6 cellular contexts compared by ENCODE assay signal in the genomic region with DNA sequence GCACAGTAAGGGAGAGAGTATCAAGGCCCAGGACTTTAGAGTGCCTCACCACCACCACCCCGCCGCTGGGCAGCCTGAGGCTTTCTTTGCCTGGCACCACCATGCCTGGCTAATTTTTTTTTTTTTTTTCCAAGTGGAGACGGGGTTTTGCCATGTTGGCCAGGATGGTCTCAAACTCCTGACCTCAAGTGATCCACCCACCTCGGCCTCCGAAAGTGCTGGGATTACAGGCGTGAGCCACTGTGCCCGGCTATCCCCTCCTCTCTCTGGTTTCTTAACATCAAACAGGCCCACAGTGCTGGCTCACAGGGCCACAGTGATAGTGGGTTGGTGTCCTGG. TPM values are rescaled to one million over a fixed set of nuclear protein-coding genes. Genes with fewer than 3 reads are reported as not detected.
DNase-seq lines count a peak whose midpoint lies in the region; FAIRE-seq and TF ChIP-seq lines count a peak whose summit lies in the region.
"Not testable (repeated sequence)": the region's sequence is repeated elsewhere in the genome, so short reads cannot be mapped to it uniquely, and the experiment has no call there.

No MANE protein-coding gene starts in this region.

- H2BK5ac ChIP-seq in mesenchymal stem cell (ENCODE audit: low read depth, low read length, poor library complexity, severe bottlenecking) = peak overlapping the region; percentile 20

- DNase-seq in AG08396 (ENCODE audit: low spot score) = peak; percentile 13
- DNase-seq in activated naive CD4-positive, alpha-beta T cell treated with anti-CD3 and anti-CD28 coated beads for 36 hours; endothelial cell of umbilical vein (ENCODE audit: low read depth, low spot score); mesenchymal stem cell; small intestine: not testable (repeated sequence)

- H3K36me3 Mint-ChIP-seq in activated naive CD4-positive, alpha-beta T cell treated with anti-CD3 and anti-CD28 coated beads for 36 hours (ENCODE audit: low read depth) = peaks cover 31% of the 10 kb centered on the region

- H3K9ac ChIP-seq in endothelial cell of umbilical vein (replicated peaks; ENCODE audit: extremely low read depth, insufficient read depth, low read length) (peak overlapping the region; percentile 66), mesenchymal stem cell (ENCODE audit: low read length) (peak overlapping the region; percentile 84)

- not testable (repeated sequence) for H3K9me3 ChIP-seq in KOPT-K1 (ENCODE audit: insufficient read depth, low read length, poor library complexity, severe bottlenecking); endothelial cell of umbilical vein (replicated peaks; ENCODE audit: control insufficient read depth, insufficient read depth, low read length); mesenchymal stem cell (ENCODE audit: control insufficient read depth, low read length); small intestine (ENCODE audit: control insufficient read depth, low read depth)

- H3K27me3 ChIP-seq in endothelial cell of umbilical vein (ENCODE audit: control insufficient read depth in 2 of 2, insufficient read depth in 2 of 2, low read length in 2 of 2); mesenchymal stem cell (ENCODE audit: control insufficient read depth in 1 of 2, insufficient read depth in 1 of 2, low read length in 2 of 2); small intestine (ENCODE audit: control insufficient read depth in 2 of 2, insufficient read depth in 2 of 2, low read length in 2 of 2): not testable (repeated sequence)

- peak overlapping the region in 1 of 3 experiments; percentile 38 for H3K4me3 ChIP-seq in endothelial cell of umbilical vein (replicated peaks in 1 of 3; ENCODE audit: insufficient read depth in 1 of 3, low read depth in 1 of 3, low read length in 3 of 3)
- H3K4me3 ChIP-seq in mesenchymal stem cell (ENCODE audit: insufficient read depth in 1 of 2, low read depth in 1 of 2, low read length in 2 of 2) = peak overlapping the region in 1 of 2 experiments; percentile 69
- not testable (repeated sequence) for H3K4me3 ChIP-seq in small intestine (ENCODE audit: low read depth in 1 of 2, low read length in 2 of 2)

- not testable (repeated sequence) for H4K91ac ChIP-seq in mesenchymal stem cell (ENCODE audit: low read length)

- H3K14ac ChIP-seq in mesenchymal stem cell (ENCODE audit: low read length in 2 of 2) = not testable (repeated sequence)

- dilution Hi-C loops in endothelial cell of umbilical vein (cut with MboI; ENCODE audit: extremely low pct_ligation_motif_present, low sequenced_read_pairs) = not testable (repeated sequence)

- not testable (repeated sequence) for H2BK120ac ChIP-seq in mesenchymal stem cell (ENCODE audit: low read depth, low read length)

- over 99% methylated on average over 7 of the region's 7 CpGs for WGBS in mesenchymal stem cell
- 47 to 68% (median 61%) methylated on average over 7 of the region's 7 CpGs for WGBS in small intestine, 3 donors

- H3K79me1 ChIP-seq in mesenchymal stem cell (replicated peaks; ENCODE audit: low read length, poor library complexity, severe bottlenecking) = peaks cover 25% of the 10 kb centered on the region

- peaks cover 67% of the 10 kb centered on the region for H3K79me2 ChIP-seq in endothelial cell of umbilical vein (ENCODE audit: control insufficient read depth, insufficient read depth, low read length)

- H3K27ac ChIP-seq in KOPT-K1 (ENCODE audit: low read depth, low read length, poor library complexity, severe bottlenecking) (peak overlapping the region; percentile 91), endothelial cell of umbilical vein (ENCODE audit: insufficient read depth, low read depth, low read length) (peak overlapping the region; percentile 89), mesenchymal stem cell (ENCODE audit: low read length, poor library complexity, severe bottlenecking) (peak overlapping the region; percentile 80), small intestine (ENCODE audit: low read depth in 1 of 2, low read length in 1 of 2) (peak overlapping the region; percentile 58 to 69)

- H3K4me1 ChIP-seq in endothelial cell of umbilical vein (ENCODE audit: control insufficient read depth, extremely low read depth, insufficient read depth, low read length) (peaks cover 33% of the 10 kb centered on the region), mesenchymal stem cell (ENCODE audit: control insufficient read depth, insufficient read depth, low read depth, low read length) (peaks cover 42% of the 10 kb centered on the region)
- not testable (repeated sequence) for H3K4me1 ChIP-seq in small intestine (ENCODE audit: control insufficient read depth in 2 of 2, insufficient read depth in 1 of 2, low read depth in 1 of 2, low read length in 1 of 2)

- H2BK12ac ChIP-seq in mesenchymal stem cell (ENCODE audit: low read length in 2 of 2) = peak overlapping the region; percentile 61 to 79

- peak overlapping the region; percentile 90 for H4K8ac ChIP-seq in mesenchymal stem cell (ENCODE audit: low read length)

- H3K4me3 Mint-ChIP-seq in activated naive CD4-positive, alpha-beta T cell treated with anti-CD3 and anti-CD28 coated beads for 36 hours = peak overlapping the region; percentile 81

- H3K4ac ChIP-seq in mesenchymal stem cell (ENCODE audit: low read depth in 1 of 2, low read length in 2 of 2) = peak overlapping the region; percentile 47 to 65

- H3K23ac ChIP-seq in mesenchymal stem cell (ENCODE audit: low read length in 2 of 2) = peak overlapping the region in 1 of 2 experiments; percentile 23

- BruUV-seq in endothelial cell of umbilical vein (replicated peaks; lab: Mats Ljungman, UMichigan) = TSS peak; percentile 87

- H2BK15ac ChIP-seq in mesenchymal stem cell (ENCODE audit: low read depth, poor library complexity, severe bottlenecking) = not testable (repeated sequence)

- TF ChIP-seq POLR2A in endothelial cell of umbilical vein (IDR thresholded peaks at IDR 0.05; ENCODE audit: low read depth, low read length) = peak; percentile 12

- peak; percentile 12 for FAIRE-seq in endothelial cell of umbilical vein (lab: Jason Lieb, UNC)
- not testable (repeated sequence) for FAIRE-seq in small intestine (lab: Jason Lieb, UNC)

- peak overlapping the region; percentile 67 for H3K4me2 ChIP-seq in endothelial cell of umbilical vein (ENCODE audit: insufficient read depth, low read length)
- H3K4me2 ChIP-seq in mesenchymal stem cell (ENCODE audit: low read length, poor library complexity, severe bottlenecking) = not testable (repeated sequence)

- CTCF ChIA-PET in activated naive CD4-positive, alpha-beta T cell treated with anti-CD3 and anti-CD28 coated beads for 36 hours (lab: Charles Lee) = not testable (repeated sequence)
- CTCF ChIA-PET in endothelial cell of umbilical vein (lab: Charles Lee) = interaction anchor here (0.9 to 1.9 kb wide), 4 partner anchors 14 to 29 kb away, joined by 3 to 6 read pairs (median 4); partner anchors contain the start of genes BUD31 and PDAP1

- H2AK5ac ChIP-seq in mesenchymal stem cell (ENCODE audit: low read length, severe bottlenecking) = peak overlapping the region; percentile 90

- H2AFZ ChIP-seq in endothelial cell of umbilical vein (ENCODE audit: low read depth, low read length); mesenchymal stem cell (ENCODE audit: low read depth, low read length): not testable (repeated sequence)

- TF ChIP-seq CTCF in endothelial cell of umbilical vein (IDR thresholded peaks at IDR 0.05; ENCODE audit: extremely low read depth in 1 of 2, insufficient read depth in 1 of 2, low read depth in 1 of 2, low read length in 2 of 2) = not testable (repeated sequence)

- POLR2A ChIA-PET in endothelial cell of umbilical vein (lab: Charles Lee) = interaction anchor here (1.7 kb wide), 1 partner anchor 29 kb away, joined by 6 read pairs; the partner anchor contains the start of genes BUD31 and PDAP1

- H4K20me1 ChIP-seq in endothelial cell of umbilical vein (replicated peaks; ENCODE audit: control insufficient read depth, extremely low read depth, insufficient read depth, low read length) = not testable (repeated sequence)

- not testable (repeated sequence) for H3K9me3 Mint-ChIP-seq in activated naive CD4-positive, alpha-beta T cell treated with anti-CD3 and anti-CD28 coated beads for 36 hours

- not testable (repeated sequence) for H3K27me3 Mint-ChIP-seq in activated naive CD4-positive, alpha-beta T cell treated with anti-CD3 and anti-CD28 coated beads for 36 hours (ENCODE audit: low read depth)

- intact Hi-C loops in activated naive CD4-positive, alpha-beta T cell treated with anti-CD3 and anti-CD28 coated beads for 36 hours (cut with micrococcal nuclease) = loop anchor here (2.0 to 5.0 kb wide), 5 partner anchors 59 to 641 kb away; partner anchors contain the start of genes CPSF4, PTCD1 and TRRAP
- intact Hi-C loops in endothelial cell of umbilical vein (cut with micrococcal nuclease) = loop anchor here (1.0 to 2.0 kb wide), 3 partner anchors 8 to 29 kb away; partner anchors contain the start of genes BUD31 and PDAP1

- H3K9me1 ChIP-seq in endothelial cell of umbilical vein (replicated peaks; ENCODE audit: control insufficient read depth, extremely low read depth, insufficient read depth, low read length) = not testable (repeated sequence)

- peaks cover 72% of the 10 kb centered on the region for H3K36me3 ChIP-seq in KOPT-K1 (ENCODE audit: insufficient read depth, low read length)
- H3K36me3 ChIP-seq in endothelial cell of umbilical vein (ENCODE audit: control insufficient read depth in 2 of 2, extremely low read depth in 1 of 2, insufficient read depth in 2 of 2, low read length in 2 of 2) = peaks cover 6 to 10% of the 10 kb centered on the region in 2 experiments
- H3K36me3 ChIP-seq in mesenchymal stem cell (ENCODE audit: control insufficient read depth in 1 of 2, insufficient read depth in 2 of 2, low read depth in 1 of 2, low read length in 2 of 2) = peaks cover 39 to 45% of the 10 kb centered on the region in 2 experiments
- H3K36me3 ChIP-seq in small intestine (ENCODE audit: control insufficient read depth in 2 of 2, insufficient read depth in 2 of 2, low read length in 2 of 2) = not testable (repeated sequence)

- peaks cover 61% of the 10 kb centered on the region for H3K4me1 Mint-ChIP-seq in activated naive CD4-positive, alpha-beta T cell treated with anti-CD3 and anti-CD28 coated beads for 36 hours (ENCODE audit: low read depth)

- H3K18ac ChIP-seq in mesenchymal stem cell (ENCODE audit: low read depth in 1 of 2, low read length in 2 of 2) = peak overlapping the region; percentile 53 to 61

- peak overlapping the region; percentile 97 for H3K27ac Mint-ChIP-seq in activated naive CD4-positive, alpha-beta T cell treated with anti-CD3 and anti-CD28 coated beads for 36 hours

RNA-seq across cellular contexts. Expression of gene ARPC1B, which starts 5.1 kb away (rescaled TPM):
- 100 to 1,000 TPM; 334 to 345 TPM for total RNA-seq in activated naive CD4-positive, alpha-beta T cell treated with anti-CD3 and anti-CD28 coated beads for 36 hours
- 232 and 294 TPM in 2 replicates for total RNA-seq in endothelial cell of umbilical vein
- polyA plus RNA-seq in endothelial cell of umbilical vein = 732 and 831 TPM in 2 replicates
- 592 and 680 TPM in 2 replicates for polyA plus RNA-seq in endothelial cell of umbilical vein (2011; cell fraction: cytosol; rRNA removed)
- polyA plus RNA-seq in endothelial cell of umbilical vein (2011; cell fraction: nucleus; rRNA removed) = 240 and 298 TPM in 2 replicates
- 433 and 461 TPM in 2 replicates for polyA plus RNA-seq in endothelial cell of umbilical vein (2012)
- polyA minus RNA-seq in endothelial cell of umbilical vein = 177 and 244 TPM in 2 replicates
- polyA minus RNA-seq in endothelial cell of umbilical vein (2011; cell fraction: cytosol; rRNA and poly(A)+ RNA removed) = 51.4 TPM
- 67.8 and 124 TPM in 2 replicates for polyA minus RNA-seq in endothelial cell of umbilical vein (2011; cell fraction: nucleus; rRNA and poly(A)+ RNA removed)
- polyA plus RNA-seq in mesenchymal stem cell (2013, experiment 1 of 2) = 211 TPM
- polyA plus RNA-seq in mesenchymal stem cell (2013, experiment 2 of 2) = 214 TPM
- polyA plus RNA-seq in small intestine = 100 to 1,000 TPM; 316 to 358 (median 316) TPM

RNA-seq across cellular contexts. Expression of gene PDAP1, which starts 28.7 kb away (rescaled TPM):
- 100 to 1,000 TPM; 169 to 194 TPM for total RNA-seq in activated naive CD4-positive, alpha-beta T cell treated with anti-CD3 and anti-CD28 coated beads for 36 hours
- 148 and 150 TPM in 2 replicates for total RNA-seq in endothelial cell of umbilical vein
- polyA plus RNA-seq in endothelial cell of umbilical vein (19.3 and 32.6 TPM in 2 replicates), small intestine (100 to 1,000 TPM; 108 to 212 (median 113) TPM)
- 91.8 and 121 TPM in 2 replicates for polyA plus RNA-seq in endothelial cell of umbilical vein (2011; cell fraction: cytosol; rRNA removed)
- polyA plus RNA-seq in endothelial cell of umbilical vein (2011; cell fraction: nucleus; rRNA removed) = 44.7 and 69.2 TPM in 2 replicates
- polyA plus RNA-seq in endothelial cell of umbilical vein (2012) = 144 and 167 TPM in 2 replicates
- 11.9 and 14.5 TPM in 2 replicates for polyA minus RNA-seq in endothelial cell of umbilical vein
- 22.3 TPM for polyA minus RNA-seq in endothelial cell of umbilical vein (2011; cell fraction: cytosol; rRNA and poly(A)+ RNA removed)
- polyA minus RNA-seq in endothelial cell of umbilical vein (2011; cell fraction: nucleus; rRNA and poly(A)+ RNA removed) = 6.2 and 6.3 TPM in 2 replicates
- 109 TPM for polyA plus RNA-seq in mesenchymal stem cell (2013, experiment 1 of 2)
- 104 TPM for polyA plus RNA-seq in mesenchymal stem cell (2013, experiment 2 of 2)

RNA-seq across cellular contexts. Expression of gene BUD31, which starts 29.1 kb away (rescaled TPM):
- total RNA-seq in activated naive CD4-positive, alpha-beta T cell treated with anti-CD3 and anti-CD28 coated beads for 36 hours = 100 to 1,000 TPM; 160 to 176 TPM
- 113 and 122 TPM in 2 replicates for total RNA-seq in endothelial cell of umbilical vein
- polyA plus RNA-seq in endothelial cell of umbilical vein (67.1 and 67.8 TPM in 2 replicates), small intestine (100 to 1,000 TPM; 130 to 166 (median 135) TPM)
- 89.4 and 102 TPM in 2 replicates for polyA plus RNA-seq in endothelial cell of umbilical vein (2011; cell fraction: cytosol; rRNA removed)
- 51.2 and 54.0 TPM in 2 replicates for polyA plus RNA-seq in endothelial cell of umbilical vein (2011; cell fraction: nucleus; rRNA removed)
- 72.9 and 103 TPM in 2 replicates for polyA plus RNA-seq in endothelial cell of umbilical vein (2012)
- 48.1 and 55.6 TPM in 2 replicates for polyA minus RNA-seq in endothelial cell of umbilical vein
- polyA minus RNA-seq in endothelial cell of umbilical vein (2011; cell fraction: cytosol; rRNA and poly(A)+ RNA removed) = 33.1 TPM
- 15.5 and 17.6 TPM in 2 replicates for polyA minus RNA-seq in endothelial cell of umbilical vein (2011; cell fraction: nucleus; rRNA and poly(A)+ RNA removed)
- polyA plus RNA-seq in mesenchymal stem cell (2013, experiment 1 of 2) = 171 TPM
- 175 TPM for polyA plus RNA-seq in mesenchymal stem cell (2013, experiment 2 of 2)

RNA-seq across cellular contexts. Expression of gene ARPC1A, which starts 54.0 kb away (rescaled TPM):
- 10 to 100 TPM; 41.5 to 47.7 TPM for total RNA-seq in activated naive CD4-positive, alpha-beta T cell treated with anti-CD3 and anti-CD28 coated beads for 36 hours
- 243 TPM in 2 replicates for total RNA-seq in endothelial cell of umbilical vein
- polyA plus RNA-seq in endothelial cell of umbilical vein = 171 and 200 TPM in 2 replicates
- polyA plus RNA-seq in endothelial cell of umbilical vein (2011; cell fraction: cytosol; rRNA removed) = 228 and 253 TPM in 2 replicates
- polyA plus RNA-seq in endothelial cell of umbilical vein (2011; cell fraction: nucleus; rRNA removed) = 93.3 and 93.9 TPM in 2 replicates
- polyA plus RNA-seq in endothelial cell of umbilical vein (2012) = 183 and 257 TPM in 2 replicates
- 164 and 173 TPM in 2 replicates for polyA minus RNA-seq in endothelial cell of umbilical vein
- polyA minus RNA-seq in endothelial cell of umbilical vein (2011; cell fraction: cytosol; rRNA and poly(A)+ RNA removed) = 60.8 TPM
- 45.1 and 49.6 TPM in 2 replicates for polyA minus RNA-seq in endothelial cell of umbilical vein (2011; cell fraction: nucleus; rRNA and poly(A)+ RNA removed)
- polyA plus RNA-seq in mesenchymal stem cell (2013, experiment 1 of 2) = 293 TPM
- polyA plus RNA-seq in mesenchymal stem cell (2013, experiment 2 of 2) = 307 TPM
- polyA plus RNA-seq in small intestine = 100 to 1,000 TPM; 216 to 407 (median 310) TPM

RNA-seq across cellular contexts. Expression of gene PTCD1, which starts 58.9 kb away (rescaled TPM):
- total RNA-seq in activated naive CD4-positive, alpha-beta T cell treated with anti-CD3 and anti-CD28 coated beads for 36 hours = 1 to 10 TPM; 3.5 to 5.1 TPM
- 6.9 and 9.6 TPM in 2 replicates for total RNA-seq in endothelial cell of umbilical vein
- polyA plus RNA-seq in endothelial cell of umbilical vein (3.8 and 4.2 TPM in 2 replicates), small intestine (1 to 10 TPM; 2.7 to 4.1 (median 3.8) TPM)
- 2.6 and 3.6 TPM in 2 replicates for polyA plus RNA-seq in endothelial cell of umbilical vein (2011; cell fraction: cytosol; rRNA removed)
- polyA plus RNA-seq in endothelial cell of umbilical vein (2011; cell fraction: nucleus; rRNA removed) = 6.4 TPM in 2 replicates
- polyA plus RNA-seq in endothelial cell of umbilical vein (2012) = 3.3 and 3.9 TPM in 2 replicates
- 2.9 and 3.2 TPM in 2 replicates for polyA minus RNA-seq in endothelial cell of umbilical vein
- polyA minus RNA-seq in endothelial cell of umbilical vein (2011; cell fraction: cytosol; rRNA and poly(A)+ RNA removed) = 5.2 TPM
- polyA minus RNA-seq in endothelial cell of umbilical vein (2011; cell fraction: nucleus; rRNA and poly(A)+ RNA removed) = 3.5 and 3.7 TPM in 2 replicates
- polyA plus RNA-seq in mesenchymal stem cell (2013, experiment 1 of 2) = 2.8 TPM
- polyA plus RNA-seq in mesenchymal stem cell (2013, experiment 2 of 2) = 2.4 TPM
